In the genomic region with DNA sequence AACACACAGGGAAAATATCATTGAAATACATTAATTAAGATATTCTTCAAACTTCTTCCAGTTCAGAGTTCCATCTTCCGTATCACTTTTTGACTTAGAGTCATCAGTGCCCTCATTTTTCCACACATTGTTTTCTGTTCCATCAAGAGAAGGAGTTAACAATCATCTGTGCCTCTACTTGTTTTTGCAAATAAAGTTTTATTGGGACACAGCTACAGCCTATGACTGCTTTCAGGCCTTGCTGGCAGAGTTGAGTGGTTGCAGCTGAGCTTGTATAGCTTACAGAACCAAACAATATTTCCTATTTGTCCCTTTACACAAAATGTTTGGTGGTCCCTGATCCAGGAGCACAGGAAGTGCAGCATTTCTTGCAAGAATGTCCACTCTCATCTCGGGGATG, we compare ENCODE assay signal across 8 cellular contexts. TPM values are rescaled to one million over a fixed set of nuclear protein-coding genes. Genes with fewer than 3 reads are reported as not detected.
"Had no signal": no experiment of that assay in that cellular context is flagged by ENCODE, and none has a peak within 500 bp of the region (broad histone marks: within the 10 kb centered on the region; RNA-seq: fewer than 3 reads in every experiment).

No MANE protein-coding gene starts in this region.

- H3K4me3 Mint-ChIP-seq: IgD-negative memory B cell had no signal

- H3K36me3 Mint-ChIP-seq: IgD-negative memory B cell had no signal

- H3K4me1 Mint-ChIP-seq: IgD-negative memory B cell had no signal

- H3K4me2 ChIP-seq: KMS-11 had no signal

- DNase-seq: IMR-90, KBM-7, KG1 had no signal

- FAIRE-seq: HTR-8/SVneo had no signal

- H3K27ac Mint-ChIP-seq: IgD-negative memory B cell had no signal

- H3K27ac ChIP-seq: HL-60, KMS-11 had no signal

- H3K27me3 Mint-ChIP-seq: IgD-negative memory B cell had no signal

- H3K9ac ChIP-seq: KMS-11 had no signal

RNA-seq across cellular contexts. Expression of gene SGSM1, which starts 51.6 kb away (rescaled TPM):
- total RNA-seq: HT1080, IMR-90 had no signal
- polyA plus RNA-seq: IMR-90 had no signal
